20 cellular contexts compared by ENCODE assay signal in genomic region chr16:85301171-85301690, GRCh38.
DNase-seq lines count a peak whose midpoint lies in the region; FAIRE-seq and TF ChIP-seq lines count a peak whose summit lies in the region.
"Had no signal": no experiment of that assay in that cellular context is flagged by ENCODE, and none has a peak within 500 bp of the region (broad histone marks: within the 10 kb centered on the region; RNA-seq: fewer than 3 reads in every experiment).

No MANE protein-coding gene starts in this region.

- DNase-seq in DMS79 (lab: John Stamatoyannopoulos, UW) (peak; percentile 70), NCI-H2171 (lab: John Stamatoyannopoulos, UW) (peak; percentile 84), hepatocyte (ENCODE audit: low spot score) (no peak), kidney (no peak), right atrium auricular region (ENCODE audit: low spot score) (no peak), GM13976 (ENCODE audit: low spot score) (no peak)
- no peak for DNase-seq in activated effector memory CD4-positive, alpha-beta T cell treated with anti-CD3 and anti-CD28 coated beads, Interleukin-2, amount 50 U/mL, for 16 hours
- DNase-seq: activated CD8-positive, alpha-beta T cell treated with anti-CD3 and anti-CD28 coated beads for 36 hours; activated naive CD4-positive, alpha-beta T cell treated with anti-CD3 and anti-CD28 coated beads, Interleukin-2, amount 50 U/mL, for 16 hours; activated T-cell treated with anti-CD3 and anti-CD28 coated beads, Interleukin-2, amount 50 U/mL, for 4 hours; effector memory CD4-positive, alpha-beta T cell; esophagus squamous epithelium; left ventricle myocardium inferior; NCI-H146; NCI-H510A treated with DMSO at 0.1 percent for 48 hours; stimulated activated CD4-positive, alpha-beta T cell treated with anti-CD3 and anti-CD28 coated beads, Interleukin-1b, Interleukin-23, amount 100 ng/mL, for 48 hours; T-helper 2 cell had no signal

- H3K27ac ChIP-seq in C4-2B (peak overlapping the region; percentile 67), hepatocyte (peak overlapping the region; percentile 37), kidney (ENCODE audit: low read depth in 2 of 2, low read length in 2 of 2) (peak overlapping the region in 1 of 2 donors; percentile 61), right atrium auricular region (no peak overlapping the region)
- H3K27ac ChIP-seq: esophagus squamous epithelium, left ventricle myocardium inferior had no signal

- H3K4me2 ChIP-seq in hepatocyte, result peak overlapping the region; percentile 48

- intact Hi-C loops in kidney (cut with DNase I), result no loop called here

- no peak for TF ChIP-seq CTCF in C4-2B (conservative IDR thresholded peaks at IDR 0.05)
- TF ChIP-seq CTCF in hepatocyte (IDR thresholded peaks at IDR 0.05; ENCODE audit: poor library complexity), result no peak
- no peak for TF ChIP-seq CTCF in kidney (IDR thresholded peaks at IDR 0.05; ENCODE audit: borderline replicate concordance, extremely low read depth, insufficient read depth)
- no peak for TF ChIP-seq CTCF in right atrium auricular region (IDR thresholded peaks at IDR 0.05)
- TF ChIP-seq CTCF in GM13976 (IDR thresholded peaks at IDR 0.05; ENCODE audit: borderline replicate concordance, control extremely low read depth, extremely low read depth, insufficient read depth, missing control alignments), result no peak

- H3K79me2 ChIP-seq in hepatocyte, result peaks cover 5% of the 10 kb centered on the region

- H3K9me2 ChIP-seq in hepatocyte (replicated peaks; ENCODE audit: insufficient read depth), result no peaks in the 10 kb centered on the region

- no peak overlapping the region for H3K4me3 ChIP-seq in hepatocyte
- H3K4me3 ChIP-seq in kidney (ENCODE audit: low read length in 2 of 2), result no peak overlapping the region
- no peak overlapping the region for H3K4me3 ChIP-seq in right atrium auricular region
- H3K4me3 ChIP-seq: esophagus squamous epithelium, left ventricle myocardium inferior had no signal

- no peaks in the 10 kb centered on the region for H4K20me1 ChIP-seq in hepatocyte (ENCODE audit: insufficient read depth, poor library complexity, severe bottlenecking)

- H3K9me3 ChIP-seq in hepatocyte (ENCODE audit: low read depth), result no peaks in the 10 kb centered on the region
- H3K9me3 ChIP-seq in kidney (ENCODE audit: control insufficient read depth in 1 of 2, low read length in 2 of 2), result no peaks in the 10 kb centered on the region
- no peaks in the 10 kb centered on the region for H3K9me3 ChIP-seq in right atrium auricular region
- H3K9me3 ChIP-seq: esophagus squamous epithelium, left ventricle myocardium inferior had no signal

- peak overlapping the region in 1 of 2 donors; percentile 26 for H3K9ac ChIP-seq in kidney (ENCODE audit: low read length in 2 of 2)

- FAIRE-seq in kidney (lab: Jason Lieb, UNC), result no peak
- FAIRE-seq: astrocyte, H54 had no signal

- WGBS in hepatocyte (ENCODE audit: low lambda C conversion rate, missing lambda C conversion rate), result 61% methylated on average over 10 of the region's 10 CpGs

- in situ Hi-C loops in GM13976 (cut with MboI; ENCODE audit: low sequenced_read_pairs, unreplicated experiment), result no loop called here

- H3K36me3 ChIP-seq in hepatocyte (replicated peaks; ENCODE audit: insufficient read depth, low read depth) (no peaks in the 10 kb centered on the region), kidney (ENCODE audit: control insufficient read depth in 1 of 2, insufficient read depth in 2 of 2, low read length in 2 of 2) (no peaks in the 10 kb centered on the region), right atrium auricular region (no peaks in the 10 kb centered on the region)
- H3K36me3 ChIP-seq: esophagus squamous epithelium, left ventricle myocardium inferior had no signal

- H3K4me1 ChIP-seq in hepatocyte (ENCODE audit: insufficient read depth), result peaks cover 32% of the 10 kb centered on the region
- H3K4me1 ChIP-seq in kidney (ENCODE audit: control insufficient read depth in 1 of 2, insufficient read depth in 1 of 2, low read depth in 1 of 2, low read length in 2 of 2), result peaks cover 11 to 16% of the 10 kb centered on the region in 2 donors
- H3K4me1 ChIP-seq in right atrium auricular region, result peaks cover 0 to 33% of the 10 kb centered on the region in 2 donors

- H2AFZ ChIP-seq in hepatocyte, result no peak overlapping the region

- H3K27me3 ChIP-seq in hepatocyte (no peaks in the 10 kb centered on the region), right atrium auricular region (no peaks in the 10 kb centered on the region)

Comparison
In these comparisons a context has a peak if more than half of its experiments do, and no peak if none do; other contexts are left out.
1. H3K27ac ChIP-seq: peak in C4-2B (single experiment) and hepatocyte (single experiment); none in right atrium auricular region (0 of 2).
2. DNase-seq: peak in DMS79 (single experiment) and NCI-H2171 (single experiment); none in hepatocyte (single experiment), kidney (single experiment), activated effector memory CD4-positive, alpha-beta T cell treated with anti-CD3 and anti-CD28 coated beads, Interleukin-2, amount 50 U/mL, for 16 hours (single experiment), right atrium auricular region (single experiment) and GM13976 (single experiment).